20 cellular contexts compared by ENCODE assay signal in genomic region chr15:93196136-93196670, GRCh38.
"Had no signal": no experiment of that assay in that cellular context is flagged by ENCODE, and none has a peak within 500 bp of the region (broad histone marks: within the 10 kb centered on the region; RNA-seq: fewer than 3 reads in every experiment).

No MANE protein-coding gene starts in this region.

- H3K4me3 ChIP-seq: cardiac muscle cell, lung, prostate gland, right atrium auricular region, tibial artery, uterus had no signal

- H3K4me3 Mint-ChIP-seq: dendritic cell treated with granulocyte-macrophage colony-stimulating factor and Interleukin-4, amounts not matched to agents 40 ng/mL and 50 ng/mL, for 4 days had no signal

- H3K27ac Mint-ChIP-seq: activated naive CD4-positive, alpha-beta T cell treated with anti-CD3 and anti-CD28 coated beads, Interleukin-2, amount 50 U/mL, for 72 hours; dendritic cell treated with granulocyte-macrophage colony-stimulating factor and Interleukin-4, amounts not matched to agents 40 ng/mL and 50 ng/mL, for 4 days had no signal

- H3K27me3 ChIP-seq: right atrium auricular region, uterus had no signal

- DNase-seq: activated CD4-positive, alpha-beta T cell treated with anti-CD3 and anti-CD28 coated beads for 1 hour; activated CD4-positive, alpha-beta T cell treated with anti-CD3 and anti-CD28 coated beads, Interleukin-2, amount 50 U/mL, for 48 hours; activated gamma-delta T cell; effector CD8-positive, alpha-beta T cell; hippocampal formation; kidney; stimulated activated CD4-positive, alpha-beta T cell treated with anti-CD3 and anti-CD28 coated beads, Interleukin-2, amount 100 ng/mL, for 24 hours; stimulated activated naive CD4-positive, alpha-beta T cell treated with Interleukin-2 at 50 U/mL for 16 hours; substantia nigra; T-helper 2 cell; tibial artery; uterus; WERI-Rb-1 had no signal

- H3K27ac ChIP-seq: cardiac muscle cell, prostate gland, right atrium auricular region, tibial artery, uterus, WERI-Rb-1 had no signal

- H3K4me1 ChIP-seq: prostate gland, right atrium auricular region, tibial artery, uterus had no signal

- ATAC-seq: activated naive CD4-positive, alpha-beta T cell treated with anti-CD3 and anti-CD28 coated beads, Interleukin-2, amount 50 U/mL, for 72 hours; left lobe of liver had no signal

- H3K36me3 ChIP-seq: cardiac muscle cell, prostate gland, right atrium auricular region, tibial artery, uterus, WERI-Rb-1 had no signal

- H3K9me3 ChIP-seq: prostate gland had no signal
